8 cellular contexts compared by ENCODE assay signal in the genomic region with DNA sequence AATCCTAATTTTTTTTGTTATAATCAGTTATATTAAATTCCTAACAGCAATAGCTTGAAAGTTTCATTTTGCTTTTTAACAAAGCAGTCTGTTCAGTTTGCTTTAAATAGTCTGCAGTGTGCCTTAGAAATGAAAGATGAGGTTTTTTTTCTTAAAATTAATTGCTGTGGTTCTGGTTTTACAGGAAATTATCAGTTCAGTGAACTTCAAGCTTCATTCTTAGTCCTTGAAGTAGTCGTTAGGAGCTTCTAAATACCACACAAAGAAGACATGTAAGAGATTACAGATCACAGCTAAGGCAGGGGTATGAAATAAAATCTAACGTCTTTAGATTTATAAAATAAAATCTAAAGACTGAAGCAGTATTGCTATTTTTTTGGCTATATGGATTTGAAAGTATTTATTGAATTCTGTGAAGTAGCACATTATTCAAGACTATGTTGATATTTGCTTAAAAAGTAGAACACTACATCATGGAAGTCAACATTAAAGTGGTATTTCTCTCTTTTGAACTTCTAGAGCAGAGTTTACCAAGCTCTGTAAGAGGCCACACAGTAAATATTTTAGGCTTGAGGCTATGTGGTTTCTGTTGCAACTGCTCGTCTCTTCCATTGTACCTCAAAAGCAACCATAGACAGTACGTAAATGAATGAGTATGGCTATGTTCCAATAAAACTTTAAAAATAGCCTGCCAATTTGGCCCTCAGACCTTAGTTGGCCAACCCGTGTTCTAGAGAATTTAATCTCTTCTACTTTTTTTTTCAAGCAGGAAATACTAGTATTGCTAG. TPM values are rescaled to one million over a fixed set of nuclear protein-coding genes. Genes with fewer than 3 reads are reported as not detected.
DNase-seq lines count a peak whose midpoint lies in the region; FAIRE-seq and TF ChIP-seq lines count a peak whose summit lies in the region.

No MANE protein-coding gene starts in this region.

- H2BK12ac ChIP-seq in trophoblast cell (ENCODE audit: low read length): no peak overlapping the region

- H3K36me3 ChIP-seq in GM06990 (ENCODE audit: control insufficient read depth, insufficient read depth, low read length) (no peaks in the 10 kb centered on the region), trophoblast cell (ENCODE audit: control insufficient read depth in 1 of 2, insufficient read depth in 2 of 2, low read length in 2 of 2) (peaks cover 0 to 2% of the 10 kb centered on the region in 2 experiments)

- H3K27me3 ChIP-seq in GM06990 (replicated peaks; ENCODE audit: control insufficient read depth, insufficient read depth, low read length) (no peaks in the 10 kb centered on the region), trophoblast cell (ENCODE audit: insufficient read depth, low read length) (no peaks in the 10 kb centered on the region)

- H3K9me3 ChIP-seq in trophoblast cell (ENCODE audit: insufficient read depth, low read depth, low read length): no peaks in the 10 kb centered on the region

- H3K79me2 ChIP-seq in trophoblast cell (ENCODE audit: control insufficient read depth, insufficient read depth, low read length, poor library complexity): no peaks in the 10 kb centered on the region

- peak; percentile 38 for DNase-seq in GM06990 (ENCODE audit: extremely low read depth, insufficient read length)
- no peak for DNase-seq in H54 (ENCODE audit: insufficient read length, low spot score)
- DNase-seq in NCI-H69 (lab: John Stamatoyannopoulos, UW): peak; percentile 47
- peak; percentile 38 for DNase-seq in dedifferentiated amniotic fluid mesenchymal stem cell (ENCODE audit: extremely low spot score)
- DNase-seq in trophoblast cell: peak in 1 of 2 donors; percentile 45
- DNase-seq in NK-92 (lab: John Stamatoyannopoulos, UW; ENCODE audit: unreplicated experiment): no peak
- no peak for DNase-seq in NCI-H510A (lab: John Stamatoyannopoulos, UW)
- no peak for DNase-seq in SHP77 (lab: John Stamatoyannopoulos, UW)

- peak; percentile 87 for FAIRE-seq in H54 (lab: Jason Lieb, UNC)

- H2BK120ac ChIP-seq in trophoblast cell (ENCODE audit: insufficient read depth, low read length, poor library complexity): no peak overlapping the region

- H3K27ac ChIP-seq in trophoblast cell (ENCODE audit: low read depth, low read length): peak overlapping the region; percentile 38

- H4K91ac ChIP-seq in trophoblast cell (ENCODE audit: low read depth, low read length): no peak overlapping the region

- H3K4me3 ChIP-seq in GM06990 (replicated peaks; ENCODE audit: low read depth, low read length) (no peak overlapping the region; the same call in none of the 2 replicates), trophoblast cell (ENCODE audit: low read depth, low read length) (no peak overlapping the region)

- no peak overlapping the region for H3K9ac ChIP-seq in trophoblast cell (ENCODE audit: low read length)

- H4K8ac ChIP-seq in trophoblast cell (ENCODE audit: low read depth, low read length): no peak overlapping the region

- no peak for TF ChIP-seq CTCF in GM06990 (IDR thresholded peaks at IDR 0.05; ENCODE audit: insufficient read depth, low read length, poor library complexity, severe bottlenecking)

- H2AFZ ChIP-seq in trophoblast cell (ENCODE audit: insufficient read depth, low read length, poor library complexity): no peak overlapping the region

- no peak overlapping the region for H3K23ac ChIP-seq in trophoblast cell (ENCODE audit: low read length)

- no peak overlapping the region for H3K14ac ChIP-seq in trophoblast cell (ENCODE audit: low read length)

- H3K4me1 ChIP-seq in trophoblast cell (ENCODE audit: control insufficient read depth in 1 of 2, insufficient read depth in 2 of 2, low read length in 2 of 2): peaks cover 6 to 14% of the 10 kb centered on the region in 2 experiments

- no peak overlapping the region for H4K12ac ChIP-seq in trophoblast cell (ENCODE audit: low read depth, low read length)

- no peak overlapping the region for H3K18ac ChIP-seq in trophoblast cell (ENCODE audit: low read length)

- no peak overlapping the region for H2BK5ac ChIP-seq in trophoblast cell (ENCODE audit: low read depth, low read length, poor library complexity)

- no peak overlapping the region for H2AK5ac ChIP-seq in trophoblast cell (ENCODE audit: low read length)

- no peak for TF ChIP-seq POLR2A in H54 (IDR thresholded peaks at IDR 0.05; ENCODE audit: low read depth, low read length)

- WGBS in trophoblast cell (ENCODE audit: extremely low coverage, insufficient coverage, insufficient read length): no CpG with 5 or more reads among the region's 5 CpGs

- peaks cover 4% of the 10 kb centered on the region for H3K79me1 ChIP-seq in trophoblast cell (ENCODE audit: low read length)

- H3K4ac ChIP-seq in trophoblast cell (ENCODE audit: low read depth, low read length): no peak overlapping the region

- H3K4me2 ChIP-seq in trophoblast cell (ENCODE audit: low read length): no peak overlapping the region

RNA-seq across cellular contexts. Expression of a gene that starts 7.9 kb away (rescaled TPM):
- 21.0 and 22.0 TPM in 2 replicates for polyA plus RNA-seq in trophoblast cell (2013)

Comparison
In these comparisons a context has a peak if more than half of its experiments do, and no peak if none do; other contexts are left out.
1. DNase-seq: peak in GM06990 (single experiment), NCI-H69 (single experiment) and dedifferentiated amniotic fluid mesenchymal stem cell (single experiment); none in H54 (single experiment), NK-92 (single experiment), NCI-H510A (single experiment) and SHP77 (0 of 2).